9 cellular contexts compared by ENCODE assay signal in the genomic region with DNA sequence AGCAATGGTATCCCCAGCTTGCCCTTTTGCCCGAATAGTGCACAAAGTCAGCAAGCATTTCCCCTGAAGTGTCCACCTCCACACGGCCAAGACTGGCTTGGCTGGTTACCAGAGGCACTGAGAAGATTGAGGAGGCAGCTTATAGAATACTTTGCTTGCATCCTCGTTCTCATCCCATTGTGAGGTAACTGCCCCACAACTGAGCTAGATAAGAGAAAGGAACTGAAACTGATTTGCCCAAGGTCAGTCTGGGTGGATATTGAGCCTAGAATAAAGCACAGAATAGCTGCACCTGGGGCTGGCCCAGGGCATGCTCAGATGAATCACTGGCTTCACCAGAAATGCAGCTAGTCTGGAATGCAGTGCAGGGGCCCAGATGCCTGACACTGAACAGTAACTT. TPM values are rescaled to one million over a fixed set of nuclear protein-coding genes. Genes with fewer than 3 reads are reported as not detected.
DNase-seq lines count a peak whose midpoint lies in the region; ATAC-seq, FAIRE-seq and TF ChIP-seq lines count a peak whose summit lies in the region.
"Had no signal": no experiment of that assay in that cellular context is flagged by ENCODE, and none has a peak within 500 bp of the region (broad histone marks: within the 10 kb centered on the region; RNA-seq: fewer than 3 reads in every experiment).

No MANE protein-coding gene starts in this region.

- H3K4me1 Mint-ChIP-seq in naive thymus-derived CD4-positive, alpha-beta T cell: peaks cover 0 to 13% (median 0%) of the 10 kb centered on the region in 7 donors
- H3K4me1 Mint-ChIP-seq in activated T-helper 1 cell treated with anti-CD3 and anti-CD28 coated beads, Interleukin-12 subunit alpha, Interleukin-12 subunit beta, Interleukin-2, Interleukin-4 antibody, amounts not matched to agents 30 ng/mL and 10 ng/mL and 1 ng/mL, durations not matched to agents 14 hours and 24 hours and 36 hours (ENCODE audit: low read depth): peaks cover 12% of the 10 kb centered on the region

- H3K4me1 ChIP-seq in naive thymus-derived CD4-positive, alpha-beta T cell (ENCODE audit: control insufficient read depth in 2 of 2, insufficient read depth in 2 of 2, low read length in 2 of 2): no peaks in the 10 kb centered on the region

- POLR2A ChIA-PET in naive thymus-derived CD4-positive, alpha-beta T cell (lab: Charles Lee): no interaction called here

- no peaks in the 10 kb centered on the region for H3K27me3 ChIP-seq in naive thymus-derived CD4-positive, alpha-beta T cell (ENCODE audit: control insufficient read depth in 2 of 2, insufficient read depth in 2 of 2, low read length in 2 of 2)

- no peaks in the 10 kb centered on the region for H3K36me3 ChIP-seq in naive thymus-derived CD4-positive, alpha-beta T cell (ENCODE audit: control insufficient read depth in 2 of 3, insufficient read depth in 3 of 3, low read length in 3 of 3)

- peak; percentile 65 for ATAC-seq in GM18499 (IDR thresholded peaks at IDR 0.05; ENCODE audit: insufficient read depth, unreplicated experiment)
- peak; percentile 76 for ATAC-seq in GM21619 (IDR thresholded peaks at IDR 0.05; ENCODE audit: unreplicated experiment)
- ATAC-seq in naive thymus-derived CD4-positive, alpha-beta T cell: peak; percentile 40

- no peak for TF ChIP-seq CTCF in coronary artery (IDR thresholded peaks at IDR 0.05)

- H3K9me3 ChIP-seq in naive thymus-derived CD4-positive, alpha-beta T cell (ENCODE audit: control insufficient read depth in 2 of 3, low read length in 3 of 3): no peaks in the 10 kb centered on the region

- H3K27ac Mint-ChIP-seq in naive thymus-derived CD4-positive, alpha-beta T cell: no peak overlapping the region
- H3K27ac Mint-ChIP-seq in activated T-helper 1 cell treated with anti-CD3 and anti-CD28 coated beads, Interleukin-12 subunit alpha, Interleukin-12 subunit beta, Interleukin-2, Interleukin-4 antibody, amounts not matched to agents 30 ng/mL and 10 ng/mL and 1 ng/mL, durations not matched to agents 14 hours and 24 hours and 36 hours: no peak overlapping the region
- H3K27ac Mint-ChIP-seq: T-helper 1 cell treated with Interleukin-12 subunit alpha and Interleukin-12 subunit beta and Interleukin-4 antibody, amounts not matched to agents 30 μg/mL and 1 μg/mL, for 36 hours had no signal

- intact Hi-C loops in naive thymus-derived CD4-positive, alpha-beta T cell (cut with micrococcal nuclease): loop anchor here in 1 of 2 donors (5.0 kb wide), 1 partner anchor 43 kb away; no protein-coding TSS in a partner anchor
- intact Hi-C loops in activated T-helper 1 cell treated with anti-CD3 and anti-CD28 coated beads, Interleukin-12 subunit alpha, Interleukin-12 subunit beta, Interleukin-2, Interleukin-4 antibody, amounts not matched to agents 30 ng/mL and 10 ng/mL and 1 ng/mL, durations not matched to agents 14 hours and 24 hours and 36 hours (cut with micrococcal nuclease): no loop called here

- no peak overlapping the region for H3K4me3 Mint-ChIP-seq in naive thymus-derived CD4-positive, alpha-beta T cell
- no peak overlapping the region for H3K4me3 Mint-ChIP-seq in activated T-helper 1 cell treated with anti-CD3 and anti-CD28 coated beads, Interleukin-12 subunit alpha, Interleukin-12 subunit beta, Interleukin-2, Interleukin-4 antibody, amounts not matched to agents 30 ng/mL and 10 ng/mL and 1 ng/mL, durations not matched to agents 14 hours and 24 hours and 36 hours
- H3K4me3 Mint-ChIP-seq: T-helper 1 cell treated with Interleukin-12 subunit alpha and Interleukin-12 subunit beta and Interleukin-4 antibody, amounts not matched to agents 30 μg/mL and 1 μg/mL, for 36 hours had no signal

- DNase-seq in HTR-8/SVneo (ENCODE audit: insufficient read length, low spot score): peak; percentile 38
- DNase-seq in coronary artery (ENCODE audit: low spot score): no peak
- DNase-seq in naive thymus-derived CD4-positive, alpha-beta T cell: no peak
- DNase-seq in activated T-helper 1 cell treated with anti-CD3 and anti-CD28 coated beads, Interleukin-12 subunit alpha, Interleukin-12 subunit beta, Interleukin-2, Interleukin-4 antibody, amounts not matched to agents 30 ng/mL and 10 ng/mL and 1 ng/mL, durations not matched to agents 14 hours and 24 hours and 36 hours (ENCODE audit: low spot score): no peak
- no peak for DNase-seq in GDM1 (lab: John Stamatoyannopoulos, UW)
- DNase-seq in activated CD4-positive, alpha-beta T cell treated with anti-CD3 and anti-CD28 coated beads for 1 hour: no peak

- peak overlapping the region; percentile 31 for H3K4me3 ChIP-seq in coronary artery
- no peak overlapping the region for H3K4me3 ChIP-seq in naive thymus-derived CD4-positive, alpha-beta T cell (ENCODE audit: low read length)

- H3K27me3 Mint-ChIP-seq in naive thymus-derived CD4-positive, alpha-beta T cell: no peaks in the 10 kb centered on the region
- H3K27me3 Mint-ChIP-seq in activated T-helper 1 cell treated with anti-CD3 and anti-CD28 coated beads, Interleukin-12 subunit alpha, Interleukin-12 subunit beta, Interleukin-2, Interleukin-4 antibody, amounts not matched to agents 30 ng/mL and 10 ng/mL and 1 ng/mL, durations not matched to agents 14 hours and 24 hours and 36 hours (ENCODE audit: insufficient read depth): peaks cover 6% of the 10 kb centered on the region

- peaks cover 0 to 11% (median 4%) of the 10 kb centered on the region in 5 donors for H3K36me3 Mint-ChIP-seq in naive thymus-derived CD4-positive, alpha-beta T cell
- no peaks in the 10 kb centered on the region for H3K36me3 Mint-ChIP-seq in activated T-helper 1 cell treated with anti-CD3 and anti-CD28 coated beads, Interleukin-12 subunit alpha, Interleukin-12 subunit beta, Interleukin-2, Interleukin-4 antibody, amounts not matched to agents 30 ng/mL and 10 ng/mL and 1 ng/mL, durations not matched to agents 14 hours and 24 hours and 36 hours (ENCODE audit: low read depth)

- H3K27ac ChIP-seq in coronary artery: peak overlapping the region; percentile 52 to 73
- H3K27ac ChIP-seq in naive thymus-derived CD4-positive, alpha-beta T cell (ENCODE audit: low read depth, low read length): no peak overlapping the region

- CTCF ChIA-PET in naive thymus-derived CD4-positive, alpha-beta T cell (lab: Charles Lee): no interaction called here

- no peaks in the 10 kb centered on the region for H3K9me3 Mint-ChIP-seq in naive thymus-derived CD4-positive, alpha-beta T cell
- no peaks in the 10 kb centered on the region for H3K9me3 Mint-ChIP-seq in activated T-helper 1 cell treated with anti-CD3 and anti-CD28 coated beads, Interleukin-12 subunit alpha, Interleukin-12 subunit beta, Interleukin-2, Interleukin-4 antibody, amounts not matched to agents 30 ng/mL and 10 ng/mL and 1 ng/mL, durations not matched to agents 14 hours and 24 hours and 36 hours
- H3K9me3 Mint-ChIP-seq: T-helper 1 cell treated with Interleukin-12 subunit alpha and Interleukin-12 subunit beta and Interleukin-4 antibody, amounts not matched to agents 30 μg/mL and 1 μg/mL, for 36 hours had no signal

- peak; percentile 72 for FAIRE-seq in HTR-8/SVneo (lab: Jason Lieb, UNC)

RNA-seq across cellular contexts. Expression of a gene that starts 32.7 kb away (rescaled TPM):
- 10 to 100 TPM; 14.4 to 32.2 (median 19.9) TPM for total RNA-seq in naive thymus-derived CD4-positive, alpha-beta T cell
- 1 to 10 TPM; 2.9 to 3.2 TPM for polyA plus RNA-seq in naive thymus-derived CD4-positive, alpha-beta T cell
- 15.7 and 24.1 TPM in 2 replicates for total RNA-seq in activated T-helper 1 cell treated with anti-CD3 and anti-CD28 coated beads, Interleukin-12 subunit alpha, Interleukin-12 subunit beta, Interleukin-2, Interleukin-4 antibody, amounts not matched to agents 30 ng/mL and 10 ng/mL and 1 ng/mL, durations not matched to agents 14 hours and 24 hours and 36 hours
